11 cellular contexts compared by ENCODE assay signal in the genomic region with DNA sequence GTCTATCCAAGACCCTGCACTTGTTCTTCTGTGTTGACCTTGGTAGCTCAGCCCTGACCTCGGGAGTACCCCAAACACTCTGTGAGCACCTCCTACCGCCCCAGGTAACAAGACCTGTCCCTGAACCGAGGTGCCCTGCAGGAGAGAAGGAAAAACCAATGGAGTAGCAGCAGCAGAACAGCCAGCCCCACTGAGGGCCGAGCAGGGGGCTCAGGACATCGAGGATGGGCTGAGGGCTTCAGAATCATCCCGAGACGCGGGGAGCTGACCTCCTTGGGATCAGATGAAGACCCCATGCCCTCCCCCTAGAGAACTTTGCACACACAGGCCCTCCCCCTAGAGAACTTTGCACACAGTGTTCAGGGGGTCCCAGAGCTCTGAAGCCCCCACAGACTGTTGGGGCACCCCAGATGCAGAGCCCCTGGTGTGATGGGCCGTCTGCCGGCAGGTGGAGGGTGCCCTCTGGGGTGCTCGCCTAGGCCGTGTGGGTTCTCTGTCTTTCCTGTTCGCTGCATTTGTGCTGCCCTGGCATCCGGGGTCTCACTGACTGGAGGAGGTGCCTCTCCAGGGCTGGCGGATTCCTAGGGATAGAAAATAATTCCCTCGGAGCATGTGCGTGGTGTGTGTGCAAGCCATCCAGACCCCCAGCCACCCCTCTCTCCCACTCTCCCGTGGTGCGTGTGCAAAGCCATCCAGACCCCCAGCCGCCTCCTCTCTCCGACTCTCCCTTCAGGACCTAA.
DNase-seq lines count a peak whose midpoint lies in the region; ATAC-seq and TF ChIP-seq lines count a peak whose summit lies in the region.
"Had no signal": no experiment of that assay in that cellular context is flagged by ENCODE, and none has a peak within 500 bp of the region (broad histone marks: within the 10 kb centered on the region; RNA-seq: fewer than 3 reads in every experiment).

No MANE protein-coding gene starts in this region.

- H3K9me3 Mint-ChIP-seq in central memory CD8-positive, alpha-beta T cell = no peaks in the 10 kb centered on the region
- H3K9me3 Mint-ChIP-seq in memory B cell = no peaks in the 10 kb centered on the region
- H3K9me3 Mint-ChIP-seq: CD4-positive, alpha-beta T cell had no signal

- peaks cover 5% of the 10 kb centered on the region for H3K36me3 Mint-ChIP-seq in central memory CD8-positive, alpha-beta T cell (ENCODE audit: insufficient read depth)
- no peaks in the 10 kb centered on the region for H3K36me3 Mint-ChIP-seq in memory B cell

- H3K4me1 ChIP-seq in heart left ventricle = peaks cover 0 to 5% (median 0%) of the 10 kb centered on the region in 12 donors
- no peaks in the 10 kb centered on the region for H3K4me1 ChIP-seq in upper lobe of right lung
- no peaks in the 10 kb centered on the region for H3K4me1 ChIP-seq in foreskin keratinocyte

- whole genome bisulfite sequencing in heart left ventricle, 4 donors = 91 to 92% (median 92%) methylated on average over 21 of the region's 21 CpGs

- H3K36me3 ChIP-seq in heart left ventricle (no peaks in the 10 kb centered on the region), upper lobe of right lung (no peaks in the 10 kb centered on the region)

- intact Hi-C loops in heart left ventricle (cut with DNase I) = loop anchor here in 8 of 10 donors (5.0 to 10.0 kb wide), 11 partner anchors 68 to 1108 kb away; a partner anchor contains a TSS
- intact Hi-C loops in left ventricle myocardium superior (cut with micrococcal nuclease) = loop anchor here (10.0 kb wide), 1 partner anchor 1108 kb away; a partner anchor contains a TSS
- intact Hi-C loops in upper lobe of right lung (cut with DNase I) = no loop called here

- ATAC-seq in heart left ventricle (no peak), left ventricle myocardium superior (no peak), memory B cell (ENCODE audit: low read depth) (no peak), upper lobe of right lung (no peak), foreskin keratinocyte (no peak)
- ATAC-seq in central memory CD8-positive, alpha-beta T cell (replicated peaks; ENCODE audit: extremely low read depth, poor library complexity, severe bottlenecking) = no peak

- DNase-seq in heart left ventricle = peak in 3 of 5 donors; percentile 14 to 18 (median 14)
- no peak for DNase-seq in left ventricle myocardium superior
- DNase-seq in central memory CD8-positive, alpha-beta T cell (ENCODE audit: low spot score in 2 of 2) = no peak
- no peak for DNase-seq in memory B cell (ENCODE audit: low spot score in 2 of 2)
- peak; percentile 25 for DNase-seq in upper lobe of right lung
- no peak for DNase-seq in NCI-H2171 treated with DMSO at 0.1 percent for 48 hours (lab: John Stamatoyannopoulos, UW)
- DNase-seq in foreskin keratinocyte = no peak
- DNase-seq: C1 segment of cervical spinal cord; CD4-positive, alpha-beta T cell; DMS 273 treated with DMSO at 0.1 percent for 48 hours had no signal

- H3K9me3 ChIP-seq in heart left ventricle (no peaks in the 10 kb centered on the region), upper lobe of right lung (no peaks in the 10 kb centered on the region)

- H3K27ac ChIP-seq in heart left ventricle (no peak overlapping the region), upper lobe of right lung (no peak overlapping the region), foreskin keratinocyte (no peak overlapping the region)

- peaks cover 0 to 18% (median 0%) of the 10 kb centered on the region in 9 donors for H3K27me3 ChIP-seq in heart left ventricle
- peaks cover 9% of the 10 kb centered on the region for H3K27me3 ChIP-seq in upper lobe of right lung
- H3K27me3 ChIP-seq in foreskin keratinocyte = peaks cover 13% of the 10 kb centered on the region

- TF ChIP-seq CTCF in heart left ventricle (IDR thresholded peaks at IDR 0.05) (no peak), upper lobe of right lung (IDR thresholded peaks at IDR 0.05) (no peak), foreskin keratinocyte (conservative IDR thresholded peaks at IDR 0.05) (no peak)

- peak overlapping the region; percentile 44 for H3K27ac Mint-ChIP-seq in central memory CD8-positive, alpha-beta T cell (ENCODE audit: low read depth)
- peak overlapping the region; percentile 52 for H3K27ac Mint-ChIP-seq in memory B cell
- H3K27ac Mint-ChIP-seq: B cell; CD4-positive, alpha-beta T cell had no signal

- no peak for TF ChIP-seq POLR2A in heart left ventricle (IDR thresholded peaks at IDR 0.05)

- no peaks in the 10 kb centered on the region for H3K4me1 Mint-ChIP-seq in central memory CD8-positive, alpha-beta T cell
- H3K4me1 Mint-ChIP-seq in memory B cell = peaks cover 2% of the 10 kb centered on the region
- H3K4me1 Mint-ChIP-seq: B cell had no signal

- no peak overlapping the region for H3K4me3 Mint-ChIP-seq in central memory CD8-positive, alpha-beta T cell
- no peak overlapping the region for H3K4me3 Mint-ChIP-seq in memory B cell
- H3K4me3 Mint-ChIP-seq: B cell; CD4-positive, alpha-beta T cell had no signal

- H3K4me3 ChIP-seq in heart left ventricle = no peak overlapping the region
- no peak overlapping the region for H3K4me3 ChIP-seq in upper lobe of right lung

- H3K27me3 Mint-ChIP-seq in central memory CD8-positive, alpha-beta T cell = peaks cover 33% of the 10 kb centered on the region
- peaks cover 15% of the 10 kb centered on the region for H3K27me3 Mint-ChIP-seq in memory B cell

Comparison
In these comparisons a context has a peak if more than half of its experiments do, and no peak if none do; other contexts are left out.
1. DNase-seq: peak in heart left ventricle (3 of 5) and upper lobe of right lung (single experiment); none in left ventricle myocardium superior (single experiment), central memory CD8-positive, alpha-beta T cell (0 of 2), memory B cell (0 of 2), NCI-H2171 treated with DMSO at 0.1 percent for 48 hours (single experiment) and foreskin keratinocyte (0 of 2).